Comparison of ENCODE assay signal across 8 cellular contexts in the genomic region with DNA sequence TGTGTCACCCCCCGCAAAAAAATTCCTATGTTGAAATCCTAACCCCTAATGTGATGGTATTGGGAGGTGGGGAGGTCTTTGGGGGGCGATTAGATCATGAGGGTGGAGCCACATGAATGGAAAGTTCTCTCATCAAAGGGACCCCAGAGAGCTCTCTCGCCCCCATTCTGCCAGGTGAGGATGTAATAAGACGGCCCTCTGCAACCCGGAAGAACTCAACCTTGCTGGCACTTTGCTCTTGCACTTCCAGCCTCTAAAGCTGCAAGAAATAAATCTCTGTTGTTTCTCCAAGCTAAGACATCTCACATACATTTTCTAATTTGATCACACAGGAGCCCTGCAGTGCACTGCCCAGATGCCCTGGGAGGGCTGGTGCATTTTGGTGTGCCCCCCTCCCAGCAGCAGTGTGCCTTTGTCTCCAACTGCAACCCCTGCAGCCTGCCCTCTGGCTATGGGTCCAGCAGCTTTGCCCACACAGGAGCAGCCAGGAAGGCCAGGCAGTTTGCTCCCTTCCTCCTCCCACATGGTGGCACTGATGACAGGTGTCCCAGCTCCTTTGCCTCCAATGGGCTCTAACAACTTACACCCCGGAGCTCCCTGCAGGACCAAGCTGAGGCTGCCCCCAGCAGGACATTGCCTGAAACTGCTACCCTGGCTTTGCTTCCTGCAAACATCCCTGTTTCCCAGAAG. TPM values are rescaled to one million over a fixed set of nuclear protein-coding genes. Genes with fewer than 3 reads are reported as not detected.
DNase-seq lines count a peak whose midpoint lies in the region; ATAC-seq and TF ChIP-seq lines count a peak whose summit lies in the region.

No MANE protein-coding gene starts in this region.

- no peak overlapping the region for H4K8ac ChIP-seq in neuronal stem cell (ENCODE audit: low read depth, low read length)

- H3K23ac ChIP-seq in neuronal stem cell (ENCODE audit: low read depth, low read length, poor library complexity) = no peak overlapping the region

- no peak overlapping the region for H3K18ac ChIP-seq in neuronal stem cell (ENCODE audit: low read length)

- peak; percentile 17; the same call in 1 of the 3 replicates for ATAC-seq in RWPE2 (ENCODE audit: low read depth)
- ATAC-seq in HG03354 (IDR thresholded peaks at IDR 0.05; ENCODE audit: poor library complexity, severe bottlenecking, unreplicated experiment) = no peak

- no peak overlapping the region for H2BK120ac ChIP-seq in neuronal stem cell (ENCODE audit: low read depth, low read length)

- TF ChIP-seq POLR2A in esophagus muscularis mucosa (IDR thresholded peaks at IDR 0.05; ENCODE audit: low read depth) = no peak

- H3K79me2 ChIP-seq in MM.1S (ENCODE audit: low read length) = no peaks in the 10 kb centered on the region

- no peak overlapping the region for H2BK12ac ChIP-seq in neuronal stem cell (ENCODE audit: low read length)

- H3K4ac ChIP-seq in neuronal stem cell (ENCODE audit: low read length) = no peak overlapping the region

- WGBS in esophagus muscularis mucosa = 34% methylated on average over 6 of the region's 6 CpGs
- WGBS in neuronal stem cell (ENCODE audit: extremely low coverage in 2 of 2, insufficient read length in 2 of 2, insufficient replicate concordance in 1 of 2), 2 donors = no CpG with 5 or more reads among the region's 6 CpGs

- peak; percentile 60 for DNase-seq in NCI-H2029 (lab: John Stamatoyannopoulos, UW)
- DNase-seq in NCI-H2029 treated with DMSO at 0.1 percent for 48 hours (lab: John Stamatoyannopoulos, UW) = no peak
- peak; percentile 23 for DNase-seq in MM.1S
- peak; percentile 48 for DNase-seq in RWPE2 (ENCODE audit: low spot score)
- DNase-seq in esophagus muscularis mucosa (ENCODE audit: extremely low spot score) = no peak
- DNase-seq in neuronal stem cell (ENCODE audit: low spot score) = peak; percentile 45
- no peak for DNase-seq in CD1c-positive myeloid dendritic cell (ENCODE audit: extremely low spot score)

- no peaks in the 10 kb centered on the region for H4K20me1 ChIP-seq in MM.1S (ENCODE audit: insufficient read depth, low read length)

- H3K4me2 ChIP-seq in MM.1S (ENCODE audit: low read depth, low read length) (no peak overlapping the region), neuronal stem cell (ENCODE audit: insufficient read depth, low read length, poor library complexity, severe bottlenecking) (no peak overlapping the region)

- no peaks in the 10 kb centered on the region for H3K27me3 ChIP-seq in MM.1S (replicated peaks; ENCODE audit: insufficient read depth, low read length)
- H3K27me3 ChIP-seq in RWPE2 (ENCODE audit: insufficient read depth, poor library complexity, severe bottlenecking) = no peaks in the 10 kb centered on the region
- H3K27me3 ChIP-seq in esophagus muscularis mucosa = peaks cover 0 to 24% (median 0%) of the 10 kb centered on the region in 4 donors
- no peaks in the 10 kb centered on the region for H3K27me3 ChIP-seq in neuronal stem cell (ENCODE audit: control insufficient read depth in 3 of 3, insufficient read depth in 3 of 3, low read depth in 1 of 3, low read length in 3 of 3)

- H3K9me3 ChIP-seq in MM.1S (replicated peaks; ENCODE audit: insufficient read depth, low read length) (no peaks in the 10 kb centered on the region), RWPE2 (ENCODE audit: severe bottlenecking) (no peaks in the 10 kb centered on the region), esophagus muscularis mucosa (no peaks in the 10 kb centered on the region), neuronal stem cell (replicated peaks in 1 of 2; ENCODE audit: control insufficient read depth in 2 of 2, insufficient read depth in 1 of 2, low read depth in 1 of 2, low read length in 2 of 2) (no peaks in the 10 kb centered on the region)

- H3K4me3 ChIP-seq in MM.1S (ENCODE audit: low read length) (no peak overlapping the region), RWPE2 (ENCODE audit: severe bottlenecking) (no peak overlapping the region), esophagus muscularis mucosa (no peak overlapping the region), neuronal stem cell (ENCODE audit: low read length in 2 of 2) (no peak overlapping the region)

- H3K36me3 ChIP-seq in MM.1S (replicated peaks; ENCODE audit: insufficient read depth, low read length) (no peaks in the 10 kb centered on the region), RWPE2 (ENCODE audit: low read depth) (no peaks in the 10 kb centered on the region), esophagus muscularis mucosa (no peaks in the 10 kb centered on the region), neuronal stem cell (replicated peaks in 1 of 2; ENCODE audit: control insufficient read depth in 2 of 2, insufficient read depth in 2 of 2, low read length in 2 of 2) (no peaks in the 10 kb centered on the region)

- H3K4me1 ChIP-seq in MM.1S (ENCODE audit: low read length) (no peaks in the 10 kb centered on the region), RWPE2 (ENCODE audit: insufficient read depth, poor library complexity, severe bottlenecking) (peaks cover 12% of the 10 kb centered on the region), esophagus muscularis mucosa (peaks cover 0 to 28% (median 18%) of the 10 kb centered on the region in 4 donors), neuronal stem cell (ENCODE audit: control insufficient read depth in 2 of 2, insufficient read depth in 1 of 2, low read depth in 1 of 2, low read length in 2 of 2) (peaks cover 4% of the 10 kb centered on the region in 2 donors)

- no peak overlapping the region for H4K91ac ChIP-seq in neuronal stem cell (ENCODE audit: low read depth, low read length, poor library complexity)

- TF ChIP-seq CTCF in MM.1S (IDR thresholded peaks at IDR 0.05; ENCODE audit: low read length) (peak; percentile 52), RWPE2 (IDR thresholded peaks at IDR 0.05; ENCODE audit: poor library complexity, severe bottlenecking) (peak; percentile 76), esophagus muscularis mucosa (IDR thresholded peaks at IDR 0.05) (peak; percentile 55 to 72 (median 66))

- H3K14ac ChIP-seq in neuronal stem cell (ENCODE audit: low read length) = no peak overlapping the region

- no peaks in the 10 kb centered on the region for H3K79me1 ChIP-seq in neuronal stem cell (ENCODE audit: low read depth, low read length)

- H3K27ac ChIP-seq in MM.1S (ENCODE audit: low read length) = no peak overlapping the region
- no peak overlapping the region for H3K27ac ChIP-seq in RWPE2 (ENCODE audit: poor library complexity, severe bottlenecking)
- H3K27ac ChIP-seq in esophagus muscularis mucosa (replicated peaks in 1 of 4) = no peak overlapping the region
- H3K27ac ChIP-seq in neuronal stem cell (replicated peaks; ENCODE audit: low read length) = no peak overlapping the region

- intact Hi-C loops in esophagus muscularis mucosa (cut with DNase I) = loop anchor here (2.0 to 10.0 kb wide), 2 partner anchors 100 to 534 kb away; no protein-coding TSS in a partner anchor

- no peak overlapping the region for H2AK5ac ChIP-seq in neuronal stem cell (ENCODE audit: low read depth, low read length)

- H2BK5ac ChIP-seq in neuronal stem cell (ENCODE audit: low read length) = no peak overlapping the region

- H3K9ac ChIP-seq in MM.1S (ENCODE audit: low read length) (no peak overlapping the region), neuronal stem cell (ENCODE audit: low read depth, low read length, poor library complexity) (no peak overlapping the region)

- no peaks in the 10 kb centered on the region for H3K9me2 ChIP-seq in MM.1S (replicated peaks; ENCODE audit: insufficient read depth, low read length)

- H3F3A ChIP-seq in MM.1S (ENCODE audit: insufficient read depth, low read length) = no peaks in the 10 kb centered on the region

- no peak overlapping the region for H2BK15ac ChIP-seq in neuronal stem cell (ENCODE audit: low read length)

- no peak for TF ChIP-seq EP300 in esophagus muscularis mucosa (IDR thresholded peaks at IDR 0.05)

- H2AFZ ChIP-seq in MM.1S (ENCODE audit: low read length) = no peak overlapping the region
- H2AFZ ChIP-seq in neuronal stem cell (ENCODE audit: low read length) = no peak overlapping the region

RNA-seq across cellular contexts. Expression of a gene that starts 59.3 kb away (rescaled TPM):
- 10 to 100 TPM; 28.3 to 78.3 (median 59.2) TPM for total RNA-seq in esophagus muscularis mucosa
- 4.9 TPM for polyA plus RNA-seq in neuronal stem cell (2013, experiment 1 of 2)
- 4.3 TPM for polyA plus RNA-seq in neuronal stem cell (2013, experiment 2 of 2)

Comparison
In these comparisons a context has a peak if more than half of its experiments do, and no peak if none do; other contexts are left out.
1. DNase-seq: peak in NCI-H2029 (single experiment), MM.1S (single experiment), RWPE2 (single experiment) and neuronal stem cell (single experiment); none in NCI-H2029 treated with DMSO at 0.1 percent for 48 hours (single experiment), esophagus muscularis mucosa (single experiment) and CD1c-positive myeloid dendritic cell (single experiment).
2. Peak in every context shown above with its lines, with median percentiles within 50 percentile points of each other: CTCF ChIP-seq.